1 cellular context compared by ENCODE assay signal in the genomic region with DNA sequence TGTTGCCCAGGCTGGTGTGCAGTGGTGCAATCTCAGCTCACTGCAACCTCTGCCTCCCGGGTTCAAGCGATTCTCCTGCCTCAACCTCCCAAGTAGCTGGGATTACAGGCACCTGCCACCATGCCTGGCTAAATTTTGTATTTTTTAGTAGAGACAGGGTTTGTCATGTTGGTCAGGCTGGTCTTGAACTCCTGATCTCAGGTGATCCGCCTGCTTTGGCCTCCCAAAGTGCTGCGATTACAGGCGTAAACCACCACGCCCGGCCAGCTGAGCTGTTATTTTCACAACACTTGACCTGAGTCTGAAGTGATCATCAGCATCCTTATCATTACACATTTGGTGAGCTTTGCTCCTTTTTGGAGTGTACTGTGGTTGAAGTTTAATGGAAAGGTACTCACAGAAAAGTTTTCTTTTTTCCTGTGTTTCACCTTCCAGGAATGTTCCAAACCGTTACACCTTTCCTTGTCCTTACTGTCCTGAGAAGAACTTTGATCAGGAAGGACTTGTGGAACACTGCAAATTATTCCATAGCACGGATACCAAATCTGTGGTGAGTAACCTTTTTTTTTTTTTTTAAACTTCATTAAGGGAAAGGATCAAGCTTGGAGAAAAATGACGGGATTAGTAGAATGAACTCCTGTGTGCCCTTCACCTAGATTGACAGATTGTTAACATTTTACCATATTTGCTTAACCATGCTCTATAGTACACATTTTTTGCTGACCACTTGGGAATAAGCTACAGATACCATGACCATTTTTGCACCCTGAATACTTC.
TF ChIP-seq lines count a peak whose summit lies in the region.

No MANE protein-coding gene starts in this region.

TF ChIP-seq in HepG2, 621 proteins besides CTCF, POLR2A, EP300 and RAD21 (continued from another document and continues in another):
- TF ChIP-seq, protein P1, sequence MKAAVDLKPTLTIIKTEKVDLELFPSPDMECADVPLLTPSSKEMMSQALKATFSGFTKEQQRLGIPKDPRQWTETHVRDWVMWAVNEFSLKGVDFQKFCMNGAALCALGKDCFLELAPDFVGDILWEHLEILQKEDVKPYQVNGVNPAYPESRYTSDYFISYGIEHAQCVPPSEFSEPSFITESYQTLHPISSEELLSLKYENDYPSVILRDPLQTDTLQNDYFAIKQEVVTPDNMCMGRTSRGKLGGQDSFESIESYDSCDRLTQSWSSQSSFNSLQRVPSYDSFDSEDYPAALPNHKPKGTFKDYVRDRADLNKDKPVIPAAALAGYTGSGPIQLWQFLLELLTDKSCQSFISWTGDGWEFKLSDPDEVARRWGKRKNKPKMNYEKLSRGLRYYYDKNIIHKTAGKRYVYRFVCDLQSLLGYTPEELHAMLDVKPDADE (CRISPR knock-in tag; IDR thresholded peaks at IDR 0.05): no peak
- TF ChIP-seq, protein P2, sequence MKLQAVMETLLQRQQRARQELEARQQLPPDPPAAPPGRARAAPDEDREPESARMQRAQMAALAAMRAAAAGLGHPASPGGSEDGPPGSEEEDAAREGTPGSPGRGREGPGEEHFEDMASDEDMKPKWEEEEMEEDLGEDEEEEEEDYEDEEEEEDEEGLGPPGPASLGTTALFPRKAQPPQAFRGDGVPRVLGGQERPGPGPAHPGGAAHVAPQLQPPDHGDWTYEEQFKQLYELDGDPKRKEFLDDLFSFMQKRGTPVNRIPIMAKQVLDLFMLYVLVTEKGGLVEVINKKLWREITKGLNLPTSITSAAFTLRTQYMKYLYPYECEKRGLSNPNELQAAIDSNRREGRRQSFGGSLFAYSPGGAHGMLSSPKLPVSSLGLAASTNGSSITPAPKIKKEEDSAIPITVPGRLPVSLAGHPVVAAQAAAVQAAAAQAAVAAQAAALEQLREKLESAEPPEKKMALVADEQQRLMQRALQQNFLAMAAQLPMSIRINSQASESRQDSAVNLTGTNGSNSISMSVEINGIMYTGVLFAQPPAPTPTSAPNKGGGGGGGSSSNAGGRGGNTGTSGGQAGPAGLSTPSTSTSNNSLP (IDR thresholded peaks at IDR 0.05; ENCODE audit: low read depth, low read length): peak; percentile 22; the same call in 1 of the 2 replicates
- TF ChIP-seq TAF1 (CRISPR knock-in tag; IDR thresholded peaks at IDR 0.05): no peak
- TF ChIP-seq, protein P3, sequence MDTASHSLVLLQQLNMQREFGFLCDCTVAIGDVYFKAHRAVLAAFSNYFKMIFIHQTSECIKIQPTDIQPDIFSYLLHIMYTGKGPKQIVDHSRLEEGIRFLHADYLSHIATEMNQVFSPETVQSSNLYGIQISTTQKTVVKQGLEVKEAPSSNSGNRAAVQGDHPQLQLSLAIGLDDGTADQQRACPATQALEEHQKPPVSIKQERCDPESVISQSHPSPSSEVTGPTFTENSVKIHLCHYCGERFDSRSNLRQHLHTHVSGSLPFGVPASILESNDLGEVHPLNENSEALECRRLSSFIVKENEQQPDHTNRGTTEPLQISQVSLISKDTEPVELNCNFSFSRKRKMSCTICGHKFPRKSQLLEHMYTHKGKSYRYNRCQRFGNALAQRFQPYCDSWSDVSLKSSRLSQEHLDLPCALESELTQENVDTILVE (CRISPR knock-in tag; IDR thresholded peaks at IDR 0.05): no peak; the same call in 1 of the 2 replicates
- TF ChIP-seq DMAP1 (CRISPR knock-in tag; IDR thresholded peaks at IDR 0.05): 0 out of 2 replicates have a peak, but pooled peaks have one; percentile 33
- TF ChIP-seq, protein P4, sequence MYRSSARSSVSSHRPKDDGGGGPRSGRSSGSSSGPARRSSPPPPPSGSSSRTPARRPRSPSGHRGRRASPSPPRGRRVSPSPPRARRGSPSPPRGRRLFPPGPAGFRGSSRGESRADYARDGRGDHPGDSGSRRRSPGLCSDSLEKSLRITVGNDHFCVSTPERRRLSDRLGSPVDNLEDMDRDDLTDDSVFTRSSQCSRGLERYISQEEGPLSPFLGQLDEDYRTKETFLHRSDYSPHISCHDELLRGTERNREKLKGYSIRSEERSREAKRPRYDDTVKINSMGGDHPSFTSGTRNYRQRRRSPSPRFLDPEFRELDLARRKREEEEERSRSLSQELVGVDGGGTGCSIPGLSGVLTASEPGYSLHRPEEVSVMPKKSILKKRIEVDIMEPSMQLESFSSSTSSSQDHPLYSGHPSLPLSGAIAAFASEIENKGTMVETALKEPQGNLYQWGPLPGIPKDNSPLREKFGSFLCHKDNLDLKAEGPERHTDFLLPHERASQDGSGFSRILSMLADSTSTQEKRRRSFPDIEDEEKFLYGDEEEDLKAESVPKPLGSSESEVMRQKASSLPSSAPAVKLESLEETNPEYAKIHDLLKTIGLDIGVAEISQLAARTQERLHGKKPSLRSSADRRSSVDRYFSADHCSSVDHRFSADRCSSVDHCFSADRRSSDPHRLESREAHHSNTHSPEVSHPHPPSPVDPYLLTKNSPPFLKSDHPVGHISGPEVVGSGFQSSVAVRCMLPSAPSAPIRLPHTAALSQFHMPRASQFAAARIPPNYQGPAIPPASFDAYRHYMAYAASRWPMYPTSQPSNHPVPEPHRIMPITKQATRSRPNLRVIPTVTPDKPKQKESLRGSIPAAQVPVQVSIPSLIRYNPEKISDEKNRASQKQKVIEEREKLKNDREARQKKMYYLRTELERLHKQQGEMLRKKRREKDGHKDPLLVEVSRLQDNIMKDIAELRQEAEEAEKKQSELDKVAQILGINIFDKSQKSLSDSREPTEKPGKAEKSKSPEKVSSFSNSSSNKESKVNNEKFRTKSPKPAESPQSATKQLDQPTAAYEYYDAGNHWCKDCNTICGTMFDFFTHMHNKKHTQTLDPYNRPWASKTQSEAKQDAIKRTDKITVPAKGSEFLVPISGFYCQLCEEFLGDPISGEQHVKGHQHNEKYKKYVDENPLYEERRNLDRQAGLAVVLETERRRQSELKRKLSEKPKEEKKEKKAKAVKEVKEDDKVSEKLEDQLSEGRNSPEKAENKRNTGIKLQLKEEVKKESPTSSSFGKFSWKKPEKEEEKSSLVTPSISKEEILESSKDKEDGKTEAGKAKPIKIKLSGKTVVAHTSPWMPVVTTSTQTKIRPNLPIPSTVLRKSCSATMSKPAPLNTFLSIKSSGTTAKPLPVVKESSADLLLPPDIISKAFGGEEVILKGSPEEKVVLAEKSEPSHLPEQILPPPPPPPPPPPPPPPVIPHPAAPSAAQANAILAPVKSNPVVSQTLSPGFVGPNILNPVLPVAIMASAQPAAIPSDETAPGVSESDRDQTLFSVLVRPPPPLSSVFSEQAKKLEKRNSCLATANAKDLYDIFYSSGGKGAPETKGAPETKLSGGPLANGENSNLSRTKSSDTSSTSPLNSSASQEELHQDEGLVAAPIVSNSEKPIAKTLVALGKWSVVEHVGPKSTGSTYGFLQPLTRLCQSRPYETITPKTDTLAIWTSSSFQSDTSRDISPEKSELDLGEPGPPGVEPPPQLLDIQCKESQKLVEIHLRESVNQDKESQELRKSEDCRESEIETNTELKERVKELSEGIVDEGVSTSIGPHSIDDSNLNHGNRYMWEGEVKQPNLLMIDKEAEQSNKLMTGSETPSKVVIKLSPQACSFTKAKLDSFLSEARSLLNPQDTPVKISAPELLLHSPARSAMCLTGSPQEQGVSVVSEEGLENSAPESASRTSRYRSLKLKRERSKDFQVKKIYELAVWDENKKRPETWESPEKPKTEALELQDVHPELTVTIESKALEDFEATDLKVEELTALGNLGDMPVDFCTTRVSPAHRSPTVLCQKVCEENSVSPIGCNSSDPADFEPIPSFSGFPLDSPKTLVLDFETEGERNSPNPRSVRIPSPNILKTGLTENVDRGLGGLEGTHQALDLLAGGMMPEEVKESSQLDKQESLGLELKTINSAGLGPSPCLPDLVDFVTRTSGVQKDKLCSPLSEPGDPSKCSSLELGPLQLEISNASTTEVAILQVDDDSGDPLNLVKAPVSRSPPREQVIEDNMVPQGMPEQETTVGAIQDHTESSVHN (CRISPR knock-in tag; IDR thresholded peaks at IDR 0.05): no peak
- TF ChIP-seq, protein P5, sequence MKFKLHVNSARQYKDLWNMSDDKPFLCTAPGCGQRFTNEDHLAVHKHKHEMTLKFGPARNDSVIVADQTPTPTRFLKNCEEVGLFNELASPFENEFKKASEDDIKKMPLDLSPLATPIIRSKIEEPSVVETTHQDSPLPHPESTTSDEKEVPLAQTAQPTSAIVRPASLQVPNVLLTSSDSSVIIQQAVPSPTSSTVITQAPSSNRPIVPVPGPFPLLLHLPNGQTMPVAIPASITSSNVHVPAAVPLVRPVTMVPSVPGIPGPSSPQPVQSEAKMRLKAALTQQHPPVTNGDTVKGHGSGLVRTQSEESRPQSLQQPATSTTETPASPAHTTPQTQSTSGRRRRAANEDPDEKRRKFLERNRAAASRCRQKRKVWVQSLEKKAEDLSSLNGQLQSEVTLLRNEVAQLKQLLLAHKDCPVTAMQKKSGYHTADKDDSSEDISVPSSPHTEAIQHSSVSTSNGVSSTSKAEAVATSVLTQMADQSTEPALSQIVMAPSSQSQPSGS (CRISPR knock-in tag; IDR thresholded peaks at IDR 0.05): no peak
- TF ChIP-seq HCFC1 (IDR thresholded peaks at IDR 0.05; ENCODE audit: low read depth, low read length): no peak
- no peak for TF ChIP-seq PHF5A (CRISPR knock-in tag; IDR thresholded peaks at IDR 0.05; ENCODE audit: low read depth, unreplicated experiment)
- TF ChIP-seq, protein P6, sequence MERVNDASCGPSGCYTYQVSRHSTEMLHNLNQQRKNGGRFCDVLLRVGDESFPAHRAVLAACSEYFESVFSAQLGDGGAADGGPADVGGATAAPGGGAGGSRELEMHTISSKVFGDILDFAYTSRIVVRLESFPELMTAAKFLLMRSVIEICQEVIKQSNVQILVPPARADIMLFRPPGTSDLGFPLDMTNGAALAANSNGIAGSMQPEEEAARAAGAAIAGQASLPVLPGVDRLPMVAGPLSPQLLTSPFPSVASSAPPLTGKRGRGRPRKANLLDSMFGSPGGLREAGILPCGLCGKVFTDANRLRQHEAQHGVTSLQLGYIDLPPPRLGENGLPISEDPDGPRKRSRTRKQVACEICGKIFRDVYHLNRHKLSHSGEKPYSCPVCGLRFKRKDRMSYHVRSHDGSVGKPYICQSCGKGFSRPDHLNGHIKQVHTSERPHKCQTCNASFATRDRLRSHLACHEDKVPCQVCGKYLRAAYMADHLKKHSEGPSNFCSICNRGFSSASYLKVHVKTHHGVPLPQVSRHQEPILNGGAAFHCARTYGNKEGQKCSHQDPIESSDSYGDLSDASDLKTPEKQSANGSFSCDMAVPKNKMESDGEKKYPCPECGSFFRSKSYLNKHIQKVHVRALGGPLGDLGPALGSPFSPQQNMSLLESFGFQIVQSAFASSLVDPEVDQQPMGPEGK (CRISPR knock-in tag; IDR thresholded peaks at IDR 0.05): 0 out of 2 replicates have a peak, but pooled peaks have one; percentile 25
- peak; percentile 71 for TF ChIP-seq SOX5 (CRISPR knock-in tag; IDR thresholded peaks at IDR 0.05; ENCODE audit: borderline replicate concordance)
- TF ChIP-seq, protein P7, sequence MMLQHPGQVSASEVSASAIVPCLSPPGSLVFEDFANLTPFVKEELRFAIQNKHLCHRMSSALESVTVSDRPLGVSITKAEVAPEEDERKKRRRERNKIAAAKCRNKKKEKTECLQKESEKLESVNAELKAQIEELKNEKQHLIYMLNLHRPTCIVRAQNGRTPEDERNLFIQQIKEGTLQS (CRISPR knock-in tag; IDR thresholded peaks at IDR 0.05): no peak; the same call in 1 of the 2 replicates
- TF ChIP-seq, protein P8, sequence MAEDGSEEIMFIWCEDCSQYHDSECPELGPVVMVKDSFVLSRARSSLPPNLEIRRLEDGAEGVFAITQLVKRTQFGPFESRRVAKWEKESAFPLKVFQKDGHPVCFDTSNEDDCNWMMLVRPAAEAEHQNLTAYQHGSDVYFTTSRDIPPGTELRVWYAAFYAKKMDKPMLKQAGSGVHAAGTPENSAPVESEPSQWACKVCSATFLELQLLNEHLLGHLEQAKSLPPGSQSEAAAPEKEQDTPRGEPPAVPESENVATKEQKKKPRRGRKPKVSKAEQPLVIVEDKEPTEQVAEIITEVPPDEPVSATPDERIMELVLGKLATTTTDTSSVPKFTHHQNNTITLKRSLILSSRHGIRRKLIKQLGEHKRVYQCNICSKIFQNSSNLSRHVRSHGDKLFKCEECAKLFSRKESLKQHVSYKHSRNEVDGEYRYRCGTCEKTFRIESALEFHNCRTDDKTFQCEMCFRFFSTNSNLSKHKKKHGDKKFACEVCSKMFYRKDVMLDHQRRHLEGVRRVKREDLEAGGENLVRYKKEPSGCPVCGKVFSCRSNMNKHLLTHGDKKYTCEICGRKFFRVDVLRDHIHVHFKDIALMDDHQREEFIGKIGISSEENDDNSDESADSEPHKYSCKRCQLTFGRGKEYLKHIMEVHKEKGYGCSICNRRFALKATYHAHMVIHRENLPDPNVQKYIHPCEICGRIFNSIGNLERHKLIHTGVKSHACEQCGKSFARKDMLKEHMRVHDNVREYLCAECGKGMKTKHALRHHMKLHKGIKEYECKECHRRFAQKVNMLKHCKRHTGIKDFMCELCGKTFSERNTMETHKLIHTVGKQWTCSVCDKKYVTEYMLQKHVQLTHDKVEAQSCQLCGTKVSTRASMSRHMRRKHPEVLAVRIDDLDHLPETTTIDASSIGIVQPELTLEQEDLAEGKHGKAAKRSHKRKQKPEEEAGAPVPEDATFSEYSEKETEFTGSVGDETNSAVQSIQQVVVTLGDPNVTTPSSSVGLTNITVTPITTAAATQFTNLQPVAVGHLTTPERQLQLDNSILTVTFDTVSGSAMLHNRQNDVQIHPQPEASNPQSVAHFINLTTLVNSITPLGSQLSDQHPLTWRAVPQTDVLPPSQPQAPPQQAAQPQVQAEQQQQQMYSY (CRISPR knock-in tag; IDR thresholded peaks at IDR 0.05): 0 out of 2 replicates have a peak, but pooled peaks have one; percentile 27
- TF ChIP-seq, protein P9, sequence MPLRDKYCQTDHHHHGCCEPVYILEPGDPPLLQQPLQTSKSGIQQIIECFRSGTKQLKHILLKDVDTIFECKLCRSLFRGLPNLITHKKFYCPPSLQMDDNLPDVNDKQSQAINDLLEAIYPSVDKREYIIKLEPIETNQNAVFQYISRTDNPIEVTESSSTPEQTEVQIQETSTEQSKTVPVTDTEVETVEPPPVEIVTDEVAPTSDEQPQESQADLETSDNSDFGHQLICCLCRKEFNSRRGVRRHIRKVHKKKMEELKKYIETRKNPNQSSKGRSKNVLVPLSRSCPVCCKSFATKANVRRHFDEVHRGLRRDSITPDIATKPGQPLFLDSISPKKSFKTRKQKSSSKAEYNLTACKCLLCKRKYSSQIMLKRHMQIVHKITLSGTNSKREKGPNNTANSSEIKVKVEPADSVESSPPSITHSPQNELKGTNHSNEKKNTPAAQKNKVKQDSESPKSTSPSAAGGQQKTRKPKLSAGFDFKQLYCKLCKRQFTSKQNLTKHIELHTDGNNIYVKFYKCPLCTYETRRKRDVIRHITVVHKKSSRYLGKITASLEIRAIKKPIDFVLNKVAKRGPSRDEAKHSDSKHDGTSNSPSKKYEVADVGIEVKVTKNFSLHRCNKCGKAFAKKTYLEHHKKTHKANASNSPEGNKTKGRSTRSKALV (CRISPR knock-in tag; IDR thresholded peaks at IDR 0.05): no peak
- TF ChIP-seq ZEB1 (IDR thresholded peaks at IDR 0.05; ENCODE audit: insufficient replicate concordance, low read depth): peak; percentile 92
- TF ChIP-seq, protein P10, sequence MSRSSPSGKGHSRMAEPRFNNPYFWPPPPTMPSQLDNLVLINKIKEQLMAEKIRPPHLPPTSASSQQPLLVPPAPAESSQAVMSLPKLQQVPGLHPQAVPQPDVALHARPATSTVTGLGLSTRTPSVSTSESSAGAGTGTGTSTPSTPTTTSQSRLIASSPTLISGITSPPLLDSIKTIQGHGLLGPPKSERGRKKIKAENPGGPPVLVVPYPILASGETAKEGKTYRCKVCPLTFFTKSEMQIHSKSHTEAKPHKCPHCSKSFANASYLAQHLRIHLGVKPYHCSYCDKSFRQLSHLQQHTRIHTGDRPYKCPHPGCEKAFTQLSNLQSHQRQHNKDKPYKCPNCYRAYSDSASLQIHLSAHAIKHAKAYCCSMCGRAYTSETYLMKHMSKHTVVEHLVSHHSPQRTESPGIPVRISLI (CRISPR knock-in tag; IDR thresholded peaks at IDR 0.05; ENCODE audit: borderline replicate concordance): peak; percentile 73; the same call in 1 of the 2 replicates
- TF ChIP-seq ZNF720 (CRISPR knock-in tag; IDR thresholded peaks at IDR 0.05): no peak
- no peak for TF ChIP-seq HMGA1 (CRISPR knock-in tag; conservative IDR thresholded peaks at IDR 0.05)
- TF ChIP-seq ZNF3 (CRISPR knock-in tag; IDR thresholded peaks at IDR 0.05): no peak
- TF ChIP-seq ZNF564 (CRISPR knock-in tag; IDR thresholded peaks at IDR 0.05): 0 out of 2 replicates have a peak, but pooled peaks have one; percentile 29
